Comparison of ENCODE assay signal across 8 cellular contexts in genomic region chr4:128061566-128062536, GRCh38. TPM values are rescaled to one million over a fixed set of nuclear protein-coding genes. Genes with fewer than 3 reads are reported as not detected.
A peak's percentile ranks its signal among the peaks of the same experiment; 100 is the strongest.
DNase-seq lines count a peak whose midpoint lies in the region; ATAC-seq and TF ChIP-seq lines count a peak whose summit lies in the region.

No MANE protein-coding gene starts in this region.

- H3K27ac Mint-ChIP-seq in T-cell, result peak overlapping the region; percentile 52 to 61

- CTCF ChIA-PET in T-cell (lab: Charles Lee), result no interaction called here

- peak; percentile 46 for TF ChIP-seq POLR2A in prostate gland (IDR thresholded peaks at IDR 0.05)

- H3K27ac ChIP-seq in right atrium auricular region (peak overlapping the region; percentile 92 to 96), prostate gland (peak overlapping the region; percentile 95)

- H3K4me1 Mint-ChIP-seq in T-cell, result peaks cover 0 to 16% (median 14%) of the 10 kb centered on the region in 3 donors

- H3K9me3 ChIP-seq in MG63, result no peaks in the 10 kb centered on the region
- no peaks in the 10 kb centered on the region for H3K9me3 ChIP-seq in right atrium auricular region
- no peaks in the 10 kb centered on the region for H3K9me3 ChIP-seq in prostate gland

- POLR2A ChIA-PET in T-cell (lab: Charles Lee), result interaction anchor here (0.6 to 1.0 kb wide), 4 partner anchors 107 to 224 kb away, joined by 4 to 11 read pairs (median 6); no protein-coding TSS in a partner anchor

- peak overlapping the region; percentile 78 to 84 (median 81) for H3K4me3 Mint-ChIP-seq in T-cell

- under 1% methylated on average over 61 of the region's 101 CpGs for WGBS in prostate gland

- peak; percentile 11 for DNase-seq in HCEC 1CT
- DNase-seq in MG63, result peak; percentile 52
- DNase-seq in T-cell, result peak in 33 of 34 experiments; percentile 1 to 61 (median 27)
- DNase-seq in amniotic epithelial cell (ENCODE audit: low read depth), result peak; percentile 26
- DNase-seq in right atrium auricular region (ENCODE audit: low spot score), result peak; percentile 61
- DNase-seq in prostate gland (ENCODE audit: low spot score), result peak; percentile 50
- DNase-seq in ureter (ENCODE audit: low spot score), result peak; percentile 63

- no peaks in the 10 kb centered on the region for H3K36me3 Mint-ChIP-seq in T-cell

- H3K27me3 Mint-ChIP-seq in T-cell, result no peaks in the 10 kb centered on the region

- H3K27me3 ChIP-seq in MG63, result no peaks in the 10 kb centered on the region
- H3K27me3 ChIP-seq in right atrium auricular region, result no peaks in the 10 kb centered on the region
- no peaks in the 10 kb centered on the region for H3K27me3 ChIP-seq in prostate gland (replicated peaks; ENCODE audit: insufficient read depth)

- H3K4me3 ChIP-seq in GM08714 (ENCODE audit: low read length) (peak overlapping the region; percentile 74), MG63 (peak overlapping the region; percentile 62), right atrium auricular region (peak overlapping the region; percentile 76 to 81), prostate gland (peak overlapping the region; percentile 65 to 87)

- H3K9me3 Mint-ChIP-seq in T-cell, result no peaks in the 10 kb centered on the region

- intact Hi-C loops in prostate gland (cut with DNase I), result loop anchor here (2.0 to 5.0 kb wide), 2 partner anchors 97 to 225 kb away; partner anchors contain the start of genes ABHD18, MFSD8 and PGRMC2

- TF ChIP-seq CTCF in right atrium auricular region (IDR thresholded peaks at IDR 0.05), result peak in 1 of 2 donors; percentile 35
- TF ChIP-seq CTCF in prostate gland (IDR thresholded peaks at IDR 0.05), result no peak

- peak; percentile 42 to 54 (median 48) for ATAC-seq in T-cell (replicated peaks in 1 of 4)

- no peaks in the 10 kb centered on the region for H3K36me3 ChIP-seq in MG63
- no peaks in the 10 kb centered on the region for H3K36me3 ChIP-seq in right atrium auricular region
- no peaks in the 10 kb centered on the region for H3K36me3 ChIP-seq in prostate gland

- H3K4me1 ChIP-seq in right atrium auricular region, result peaks cover 0 to 11% of the 10 kb centered on the region in 2 donors
- no peaks in the 10 kb centered on the region for H3K4me1 ChIP-seq in prostate gland (replicated peaks)

RNA-seq across cellular contexts. Expression of gene LARP1B, which starts 0.7 kb away (rescaled TPM):
- 13.5 and 17.6 TPM in 2 replicates for total RNA-seq in MG63 (2014; rRNA removed; shearing (Covaris generic); ENCODE audit: low replicate concordance)
- total RNA-seq in T-cell, result 10 to 100 TPM in 4 of 5 donors, 1 to 10 TPM in 1; 9.6 to 15.5 (median 13.1) TPM
- total RNA-seq in right atrium auricular region, result 10 to 100 TPM; 11.8 to 13.5 TPM
- 10 to 100 TPM; 20.2 to 20.9 TPM for total RNA-seq in prostate gland
- total RNA-seq in ureter, result 30.3 TPM

Comparison
In these comparisons a context has a peak if more than half of its experiments do, and no peak if none do; other contexts are left out.
1. Peak in every context shown above with its lines: DNase-seq, ATAC-seq, H3K4me3 ChIP-seq and H3K27ac ChIP-seq.
2. DNase-seq: peak in every context shown above with its lines; median percentile 63 in ureter; 61 in right atrium auricular region; 52 in MG63; 50 in prostate gland; 27 in T-cell; 26 in amniotic epithelial cell; 11 in HCEC 1CT.